ENCODE assay signal across 16 cellular contexts in the genomic region with DNA sequence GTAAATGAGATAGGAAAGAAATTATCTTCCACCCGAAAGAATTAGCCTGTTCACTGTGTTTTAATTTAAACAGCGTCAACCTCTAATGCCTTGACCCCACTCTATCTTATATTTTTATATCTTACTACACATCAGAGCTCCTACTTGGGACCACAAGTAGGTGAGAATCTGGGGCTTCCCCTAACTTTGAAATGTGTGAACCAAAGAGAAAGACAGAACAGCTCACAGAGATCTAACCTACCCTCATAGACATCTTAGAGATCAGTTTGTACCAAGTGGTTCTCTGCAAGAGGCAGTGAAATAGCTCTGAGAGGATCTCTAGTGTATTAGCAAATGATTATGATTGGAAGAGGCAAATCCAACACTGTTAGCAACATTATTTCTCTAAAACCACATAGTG. TPM values are rescaled to one million over a fixed set of nuclear protein-coding genes. Genes with fewer than 3 reads are reported as not detected.
DNase-seq lines count a peak whose midpoint lies in the region; ATAC-seq and TF ChIP-seq lines count a peak whose summit lies in the region.
"Had no signal": no experiment of that assay in that cellular context is flagged by ENCODE, and none has a peak within 500 bp of the region (broad histone marks: within the 10 kb centered on the region; RNA-seq: fewer than 3 reads in every experiment).

No MANE protein-coding gene starts in this region.

- peak overlapping the region; percentile 6 for H3K27ac Mint-ChIP-seq in CD8-positive, alpha-beta T cell
- H3K27ac Mint-ChIP-seq in CD8-positive, alpha-beta memory T cell, result peak overlapping the region; percentile 2 to 91 (median 74)
- H3K27ac Mint-ChIP-seq in activated T-helper 17 cell treated with anti-CD3 and anti-CD28 coated beads, Interleukin-2, amount 50 U/mL, for 72 hours, result peak overlapping the region; percentile 47
- H3K27ac Mint-ChIP-seq in natural killer cell, result peak overlapping the region; percentile 78 to 92

- no peaks in the 10 kb centered on the region for H3K27me3 ChIP-seq in CD8-positive, alpha-beta T cell (ENCODE audit: insufficient read depth, low read length)
- H3K27me3 ChIP-seq in CD8-positive, alpha-beta memory T cell (ENCODE audit: insufficient read depth, low read length, poor library complexity, severe bottlenecking), result no peaks in the 10 kb centered on the region

- H3K36me3 ChIP-seq in CD8-positive, alpha-beta T cell (ENCODE audit: insufficient read depth, low read length), result no peaks in the 10 kb centered on the region
- H3K36me3 ChIP-seq in CD8-positive, alpha-beta memory T cell (ENCODE audit: insufficient read depth, low read length), result no peaks in the 10 kb centered on the region
- no peaks in the 10 kb centered on the region for H3K36me3 ChIP-seq in mucosa of descending colon (ENCODE audit: low read depth)
- H3K36me3 ChIP-seq: BE2C had no signal

- H3K9me3 Mint-ChIP-seq in CD8-positive, alpha-beta T cell, result peaks cover 22% of the 10 kb centered on the region
- peaks cover 5 to 24% (median 14%) of the 10 kb centered on the region in 5 donors for H3K9me3 Mint-ChIP-seq in CD8-positive, alpha-beta memory T cell
- peaks cover 16% of the 10 kb centered on the region for H3K9me3 Mint-ChIP-seq in activated T-helper 17 cell treated with anti-CD3 and anti-CD28 coated beads, Interleukin-2, amount 50 U/mL, for 72 hours
- peaks cover 5 to 11% of the 10 kb centered on the region in 2 donors for H3K9me3 Mint-ChIP-seq in natural killer cell

- intact Hi-C loops in CD8-positive, alpha-beta T cell (cut with DNase I, micrococcal nuclease), result no loop called here
- intact Hi-C loops in natural killer cell (cut with micrococcal nuclease) (loop anchor here (2.0 kb wide), 2 partner anchors 30 to 48 kb away; a partner anchor contains a TSS), mucosa of descending colon (cut with DNase I, micrococcal nuclease) (no loop called here)

- CTCF ChIA-PET in CD8-positive, alpha-beta T cell (lab: Charles Lee), result no interaction called here
- CTCF ChIA-PET in CD8-positive, alpha-beta memory T cell (lab: Charles Lee), result interaction anchor here (1.5 kb wide), 1 partner anchor 170 kb away, joined by 3 read pairs; no protein-coding TSS in a partner anchor

- no peak for TF ChIP-seq CTCF in CD8-positive, alpha-beta T cell (IDR thresholded peaks at IDR 0.05)
- TF ChIP-seq CTCF in natural killer cell (IDR thresholded peaks at IDR 0.05) (no peak), mucosa of descending colon (IDR thresholded peaks at IDR 0.05) (no peak)

- ATAC-seq in CD8-positive, alpha-beta T cell, result peak; percentile 93
- ATAC-seq in activated T-helper 17 cell treated with anti-CD3 and anti-CD28 coated beads, Interleukin-2, amount 50 U/mL, for 72 hours (replicated peaks), result peak; percentile 43
- ATAC-seq in natural killer cell (peak; percentile 93 to 99 (median 97)), mucosa of descending colon (no peak)
- ATAC-seq: A549, HCT116 had no signal

- no peaks in the 10 kb centered on the region for H3K4me1 ChIP-seq in CD8-positive, alpha-beta T cell (ENCODE audit: insufficient read depth, low read length)
- no peaks in the 10 kb centered on the region for H3K4me1 ChIP-seq in CD8-positive, alpha-beta memory T cell (ENCODE audit: insufficient read depth, low read length)
- H3K4me1 ChIP-seq in mucosa of descending colon (ENCODE audit: low read depth), result no peaks in the 10 kb centered on the region
- H3K4me1 ChIP-seq: A549, BE2C, Caco-2 had no signal

- DNase-seq in CD8-positive, alpha-beta T cell, result no peak
- peak in 1 of 5 donors; percentile 47 for DNase-seq in CD8-positive, alpha-beta memory T cell
- no peak for DNase-seq in natural killer cell
- DNase-seq in anterior cingulate cortex (lab: John Stamatoyannopoulos, UW), result no peak
- DNase-seq in HCEC 1CT, result no peak
- no peak for DNase-seq in mucosa of descending colon
- DNase-seq: BE2C; Caco-2; CD4-positive, alpha-beta memory T cell; DND-41; GDM1 had no signal

- H3K36me3 Mint-ChIP-seq in CD8-positive, alpha-beta T cell, result peaks cover 54% of the 10 kb centered on the region
- H3K36me3 Mint-ChIP-seq in CD8-positive, alpha-beta memory T cell, result peaks cover 34 to 82% (median 72%) of the 10 kb centered on the region in 3 donors
- H3K36me3 Mint-ChIP-seq in activated T-helper 17 cell treated with anti-CD3 and anti-CD28 coated beads, Interleukin-2, amount 50 U/mL, for 72 hours (ENCODE audit: low read depth), result peaks cover 66% of the 10 kb centered on the region
- H3K36me3 Mint-ChIP-seq in natural killer cell, result peaks cover 41% of the 10 kb centered on the region

- POLR2A ChIA-PET in CD8-positive, alpha-beta T cell (lab: Charles Lee), result no interaction called here
- POLR2A ChIA-PET in CD8-positive, alpha-beta memory T cell (lab: Charles Lee), result interaction anchor here (0.6 to 0.7 kb wide), 2 partner anchors 15 to 144 kb away, joined by 5 to 8 read pairs; no protein-coding TSS in a partner anchor

- H3K27me3 Mint-ChIP-seq in CD8-positive, alpha-beta T cell (ENCODE audit: low read depth), result no peaks in the 10 kb centered on the region
- no peaks in the 10 kb centered on the region for H3K27me3 Mint-ChIP-seq in CD8-positive, alpha-beta memory T cell
- H3K27me3 Mint-ChIP-seq in activated T-helper 17 cell treated with anti-CD3 and anti-CD28 coated beads, Interleukin-2, amount 50 U/mL, for 72 hours, result no peaks in the 10 kb centered on the region
- no peaks in the 10 kb centered on the region for H3K27me3 Mint-ChIP-seq in natural killer cell (ENCODE audit: low read depth in 2 of 2)
- H3K27me3 Mint-ChIP-seq: CD4-positive, alpha-beta memory T cell had no signal

- H3K9me3 ChIP-seq in CD8-positive, alpha-beta T cell (ENCODE audit: low read length), result no peaks in the 10 kb centered on the region
- H3K9me3 ChIP-seq in CD8-positive, alpha-beta memory T cell (ENCODE audit: low read length), result no peaks in the 10 kb centered on the region
- H3K9me3 ChIP-seq in mucosa of descending colon, result peaks cover 2% of the 10 kb centered on the region
- H3K9me3 ChIP-seq: A549, BE2C, Caco-2 had no signal

- no peak overlapping the region for H3K4me3 ChIP-seq in CD8-positive, alpha-beta T cell (ENCODE audit: low read depth, low read length)
- no peak overlapping the region for H3K4me3 ChIP-seq in CD8-positive, alpha-beta memory T cell (ENCODE audit: low read length)
- H3K4me3 ChIP-seq in mucosa of descending colon, result no peak overlapping the region
- H3K4me3 ChIP-seq: A549 had no signal

- H3K4me3 Mint-ChIP-seq in CD8-positive, alpha-beta T cell, result no peak overlapping the region
- peak overlapping the region in 3 of 7 donors; percentile 2 to 24 (median 13) for H3K4me3 Mint-ChIP-seq in CD8-positive, alpha-beta memory T cell
- H3K4me3 Mint-ChIP-seq in activated T-helper 17 cell treated with anti-CD3 and anti-CD28 coated beads, Interleukin-2, amount 50 U/mL, for 72 hours, result no peak overlapping the region
- H3K4me3 Mint-ChIP-seq in natural killer cell, result peak overlapping the region; percentile 76
- H3K4me3 Mint-ChIP-seq: CD4-positive, alpha-beta memory T cell had no signal

- peaks cover 13% of the 10 kb centered on the region for H3K4me1 Mint-ChIP-seq in CD8-positive, alpha-beta T cell (ENCODE audit: low read depth)
- H3K4me1 Mint-ChIP-seq in CD8-positive, alpha-beta memory T cell, result peaks cover 61 to 76% (median 69%) of the 10 kb centered on the region in 3 donors
- peaks cover 8% of the 10 kb centered on the region for H3K4me1 Mint-ChIP-seq in activated T-helper 17 cell treated with anti-CD3 and anti-CD28 coated beads, Interleukin-2, amount 50 U/mL, for 72 hours
- H3K4me1 Mint-ChIP-seq in natural killer cell, result peaks cover 78 to 79% of the 10 kb centered on the region in 2 donors

- no peak overlapping the region for H3K27ac ChIP-seq in CD8-positive, alpha-beta T cell (ENCODE audit: low read depth, low read length)
- no peak overlapping the region for H3K27ac ChIP-seq in CD8-positive, alpha-beta memory T cell (ENCODE audit: low read depth, low read length)
- H3K27ac ChIP-seq: A549, C4-2B had no signal

RNA-seq across cellular contexts. Expression of a gene that starts 31.0 kb away (rescaled TPM):
- 10 to 100 TPM; 26.1 to 32.1 TPM for total RNA-seq in CD8-positive, alpha-beta T cell
- total RNA-seq in CD8-positive, alpha-beta memory T cell, result 100 to 1,000 TPM; 175 to 186 TPM
- 126 TPM for polyA plus RNA-seq in CD8-positive, alpha-beta memory T cell
- 100 to 1,000 TPM; 187 to 217 TPM for total RNA-seq in activated T-helper 17 cell treated with anti-CD3 and anti-CD28 coated beads, Interleukin-2, amount 50 U/mL, for 72 hours
- total RNA-seq in natural killer cell, result 100 to 1,000 TPM; 141 to 218 (median 151) TPM
- total RNA-seq in mucosa of descending colon, result 10 to 100 TPM; 14.4 to 37.9 (median 36.6) TPM
- total RNA-seq: Caco-2 had no signal

RNA-seq across cellular contexts. Expression of a gene that starts 47.4 kb away (rescaled TPM):
- 10 to 100 TPM; 16.0 to 16.7 TPM for total RNA-seq in CD8-positive, alpha-beta T cell
- total RNA-seq in CD8-positive, alpha-beta memory T cell, result 10 to 100 TPM; 23.9 to 24.2 TPM
- 110 TPM for polyA plus RNA-seq in CD8-positive, alpha-beta memory T cell
- total RNA-seq in activated T-helper 17 cell treated with anti-CD3 and anti-CD28 coated beads, Interleukin-2, amount 50 U/mL, for 72 hours, result 10 to 100 TPM; 19.6 to 27.8 TPM
- total RNA-seq in natural killer cell (100 to 1,000 TPM; 171 to 313 (median 197) TPM), mucosa of descending colon (1 to 10 TPM in 1 of 3 donors, under 1 TPM in 2; 0.87 to 2.0 (median 0.98) TPM)
- total RNA-seq: Caco-2 had no signal
- polyA plus RNA-seq: A549, AG04450 had no signal

Comparison
In these comparisons a context has a peak if more than half of its experiments do, and no peak if none do; other contexts are left out.
1. H3K27ac Mint-ChIP-seq: peak in every context shown above with its lines; median percentile 85 in natural killer cell; 74 in CD8-positive, alpha-beta memory T cell; 47 in activated T-helper 17 cell treated with anti-CD3 and anti-CD28 coated beads, Interleukin-2, amount 50 U/mL, for 72 hours; 6 in CD8-positive, alpha-beta T cell.
2. RNA of a gene that starts 47.4 kb away (total RNA-seq): 171 to 313 TPM in natural killer cell; 19.6 to 27.8 TPM in activated T-helper 17 cell treated with anti-CD3 and anti-CD28 coated beads, Interleukin-2, amount 50 U/mL, for 72 hours, 23.9 to 24.2 TPM in CD8-positive, alpha-beta memory T cell, 16.0 to 16.7 TPM in CD8-positive, alpha-beta T cell and 0.87 to 2.0 TPM in mucosa of descending colon; every median in the first group is over 4 times any median in the second.